ENCODE assay signal across 26 cellular contexts in genomic region chr1:177925006-177925405, GRCh38. TPM values are rescaled to one million over a fixed set of nuclear protein-coding genes. Genes with fewer than 3 reads are reported as not detected.
"Had no signal": no experiment of that assay in that cellular context is flagged by ENCODE, and none has a peak within 500 bp of the region (broad histone marks: within the 10 kb centered on the region; RNA-seq: fewer than 3 reads in every experiment).

No MANE protein-coding gene starts in this region.

- DNase-seq: activated B cell treated with CpG ODN at 0.5 μM for 24 hours; activated CD4-positive, alpha-beta T cell treated with anti-CD3 and anti-CD28 coated beads for 36 hours; activated CD4-positive, alpha-beta T cell treated with anti-CD3 and anti-CD28 coated beads, Interleukin-2, amount 50 U/mL, for 4 hours; activated CD8-positive, alpha-beta memory T cell treated with anti-CD3 and anti-CD28 coated beads for 24 hours; activated CD8-positive, alpha-beta memory T cell treated with anti-CD3 and anti-CD28 coated beads, Interleukin-2, amount 50 U/mL, for 4 hours; activated naive CD4-positive, alpha-beta T cell; activated naive CD8-positive, alpha-beta T cell treated with anti-CD3 and anti-CD28 coated beads for 36 hours; activated T-cell treated with anti-CD3 and anti-CD28 coated beads, Interleukin-2, amount 50 U/mL, for 24 hours; cerebellar nuclear complex; endodermal cell; head of caudate nucleus; hypothalamus; islet precursor cell; left cardiac atrium; nucleus accumbens; stimulated activated CD4-positive, alpha-beta T cell treated with anti-CD3 and anti-CD28 coated beads, Interleukin-15, amount 100 ng/mL, for 24 hours; stimulated activated CD8-positive, alpha-beta memory T cell treated with anti-CD3 and anti-CD28 coated beads, Interleukin-4, amount 100 ng/mL, for 48 hours; stimulated activated naive B cell treated with anti-CD40 and anti-IgM and Interleukin-4, amounts not matched to agents 10 μg/mL and 1 μg/mL and 100 μg/mL, for 72 hours; T1000; transverse colon; uterus had no signal

- ATAC-seq: activated CD4-positive, alpha-beta T cell treated with anti-CD3 and anti-CD28 coated beads for 36 hours; left cardiac atrium; sciatic nerve; stimulated activated naive B cell treated with anti-CD40 and anti-IgM and Interleukin-4, amounts not matched to agents 10 μg/mL and 1 μg/mL and 100 μg/mL, for 72 hours had no signal

- H3K4me3 ChIP-seq: coronary artery, smooth muscle cell, transverse colon, uterus had no signal

- H3K9me3 ChIP-seq: transverse colon, uterus had no signal

- H3K27me3 ChIP-seq: transverse colon, uterus had no signal

- H3K36me3 ChIP-seq: transverse colon, uterus had no signal

- H3K27ac ChIP-seq: coronary artery, transverse colon had no signal

- H3K4me1 ChIP-seq: transverse colon, uterus had no signal

RNA-seq across cellular contexts. Expression of gene SEC16B, which starts 44.9 kb away (rescaled TPM):
- total RNA-seq: activated B cell treated with CpG ODN at 0.5 μM for 24 hours; activated CD4-positive, alpha-beta T cell treated with anti-CD3 and anti-CD28 coated beads for 36 hours; activated naive CD8-positive, alpha-beta T cell treated with anti-CD3 and anti-CD28 coated beads for 36 hours; activated T-helper 2 cell treated with anti-CD3 and anti-CD28 coated beads, Interferon-gamma antibody, Interleukin-2, Interleukin-4, amounts not matched to agents 10 μg/mL and 5 μg/mL and 100 μg/mL, durations not matched to agents 14 hours and 24 hours and 36 hours; frontal cortex had no signal
